Comparison of ENCODE assay signal across 9 cellular contexts in genomic region chr14:61034416-61035100, GRCh38. TPM values are rescaled to one million over a fixed set of nuclear protein-coding genes. Genes with fewer than 3 reads are reported as not detected.
DNase-seq lines count a peak whose midpoint lies in the region; ATAC-seq and TF ChIP-seq lines count a peak whose summit lies in the region.
"Had no signal": no experiment of that assay in that cellular context is flagged by ENCODE, and none has a peak within 500 bp of the region (broad histone marks: within the 10 kb centered on the region; RNA-seq: fewer than 3 reads in every experiment).

No MANE protein-coding gene starts in this region.

- POLR2A ChIA-PET in activated CD8-positive, alpha-beta T cell treated with anti-CD3 and anti-CD28 coated beads, Interleukin-2, amount 10 ng/mL, durations not matched to agents 7 days and 5 days (lab: Charles Lee): no interaction called here

- no peak overlapping the region for H3K4me3 ChIP-seq in epithelial cell of esophagus (ENCODE audit: low read length)

- H3K27ac Mint-ChIP-seq in activated CD8-positive, alpha-beta T cell treated with anti-CD3 and anti-CD28 coated beads, Interleukin-2, amount 10 ng/mL, durations not matched to agents 7 days and 5 days: no peak overlapping the region
- H3K27ac Mint-ChIP-seq: dendritic cell treated with granulocyte-macrophage colony-stimulating factor and Interleukin-4, amounts not matched to agents 40 ng/mL and 50 ng/mL, for 4 days had no signal

- H3K27me3 Mint-ChIP-seq in activated CD8-positive, alpha-beta T cell treated with anti-CD3 and anti-CD28 coated beads, Interleukin-2, amount 10 ng/mL, durations not matched to agents 7 days and 5 days (ENCODE audit: low read depth): no peaks in the 10 kb centered on the region
- H3K27me3 Mint-ChIP-seq: dendritic cell treated with granulocyte-macrophage colony-stimulating factor and Interleukin-4, amounts not matched to agents 40 ng/mL and 50 ng/mL, for 4 days had no signal

- CTCF ChIA-PET in activated CD8-positive, alpha-beta T cell treated with anti-CD3 and anti-CD28 coated beads, Interleukin-2, amount 10 ng/mL, durations not matched to agents 7 days and 5 days (lab: Charles Lee): interaction anchor here (0.8 to 1.6 kb wide), 4 partner anchors 13 to 410 kb away, joined by 3 to 8 read pairs (median 4); no protein-coding TSS in a partner anchor

- H3K4me3 Mint-ChIP-seq in activated CD8-positive, alpha-beta T cell treated with anti-CD3 and anti-CD28 coated beads, Interleukin-2, amount 10 ng/mL, durations not matched to agents 7 days and 5 days: no peak overlapping the region
- H3K4me3 Mint-ChIP-seq: dendritic cell treated with granulocyte-macrophage colony-stimulating factor and Interleukin-4, amounts not matched to agents 40 ng/mL and 50 ng/mL, for 4 days had no signal

- peak; percentile 27 for DNase-seq in NCI-H1092 (lab: John Stamatoyannopoulos, UW)
- peak; percentile 29 for DNase-seq in epithelial cell of esophagus (ENCODE audit: low read depth)
- no peak for DNase-seq in activated gamma-delta T cell (lab: John Stamatoyannopoulos, UW)
- no peak for DNase-seq in iPS-NIHi11 (ENCODE audit: low spot score)
- no peak for DNase-seq in OCI-M2 (lab: John Stamatoyannopoulos, UW; ENCODE audit: unreplicated experiment)
- no peak for DNase-seq in activated CD8-positive, alpha-beta T cell treated with anti-CD3 and anti-CD28 coated beads, Interleukin-2, amount 10 ng/mL, durations not matched to agents 7 days and 5 days

- TF ChIP-seq CTCF in epithelial cell of esophagus (IDR thresholded peaks at IDR 0.05; ENCODE audit: insufficient read depth, low read depth, low read length, missing control alignments): no peak

- peaks cover 7% of the 10 kb centered on the region for H3K4me1 Mint-ChIP-seq in activated CD8-positive, alpha-beta T cell treated with anti-CD3 and anti-CD28 coated beads, Interleukin-2, amount 10 ng/mL, durations not matched to agents 7 days and 5 days (ENCODE audit: low read depth)

- H3K9me3 Mint-ChIP-seq in activated CD8-positive, alpha-beta T cell treated with anti-CD3 and anti-CD28 coated beads, Interleukin-2, amount 10 ng/mL, durations not matched to agents 7 days and 5 days (ENCODE audit: insufficient read depth): no peaks in the 10 kb centered on the region
- H3K9me3 Mint-ChIP-seq: dendritic cell treated with granulocyte-macrophage colony-stimulating factor and Interleukin-4, amounts not matched to agents 40 ng/mL and 50 ng/mL, for 4 days had no signal

- no peaks in the 10 kb centered on the region for H3K36me3 Mint-ChIP-seq in activated CD8-positive, alpha-beta T cell treated with anti-CD3 and anti-CD28 coated beads, Interleukin-2, amount 10 ng/mL, durations not matched to agents 7 days and 5 days (ENCODE audit: low read depth)

- ATAC-seq in GM18870 (IDR thresholded peaks at IDR 0.05; ENCODE audit: unreplicated experiment) (peak; percentile 93), HG02642 (IDR thresholded peaks at IDR 0.05; ENCODE audit: poor library complexity, unreplicated experiment) (peak; percentile 94)
- ATAC-seq in activated CD8-positive, alpha-beta T cell treated with anti-CD3 and anti-CD28 coated beads, Interleukin-2, amount 10 ng/mL, durations not matched to agents 7 days and 5 days: no peak

RNA-seq across cellular contexts. Expression of gene SLC38A6, which starts 53.5 kb away (rescaled TPM):
- total RNA-seq in activated CD8-positive, alpha-beta T cell treated with anti-CD3 and anti-CD28 coated beads, Interleukin-2, amount 10 ng/mL, durations not matched to agents 7 days and 5 days: 1 to 10 TPM; 5.9 to 8.2 TPM

RNA-seq across cellular contexts. Expression of gene TRMT5, which starts 53.7 kb away (rescaled TPM):
- 1 to 10 TPM; 6.8 to 8.0 TPM for total RNA-seq in activated CD8-positive, alpha-beta T cell treated with anti-CD3 and anti-CD28 coated beads, Interleukin-2, amount 10 ng/mL, durations not matched to agents 7 days and 5 days

Comparison
In these comparisons a context has a peak if more than half of its experiments do, and no peak if none do; other contexts are left out.
1. DNase-seq: peak in NCI-H1092 (single experiment) and epithelial cell of esophagus (single experiment); none in activated gamma-delta T cell (single experiment), iPS-NIHi11 (single experiment), OCI-M2 (single experiment) and activated CD8-positive, alpha-beta T cell treated with anti-CD3 and anti-CD28 coated beads, Interleukin-2, amount 10 ng/mL, durations not matched to agents 7 days and 5 days (single experiment).